ENCODE assay signal across 9 cellular contexts in genomic region chr17:28551421-28552186, GRCh38. TPM values are rescaled to one million over a fixed set of nuclear protein-coding genes. Genes with fewer than 3 reads are reported as not detected.
DNase-seq lines count a peak whose midpoint lies in the region; ATAC-seq, FAIRE-seq and TF ChIP-seq lines count a peak whose summit lies in the region.
"Had no signal": no experiment of that assay in that cellular context is flagged by ENCODE, and none has a peak within 500 bp of the region (broad histone marks: within the 10 kb centered on the region; RNA-seq: fewer than 3 reads in every experiment).

No MANE protein-coding gene starts in this region.

- peak overlapping the region; percentile 85 to 97 for H3K4me3 Mint-ChIP-seq in activated T-cell treated with anti-CD3 and anti-CD28 coated beads, Interleukin-2, amount 50 U/mL, for 72 hours

- intact Hi-C loops in HCT116 (cut with micrococcal nuclease), result no loop called here

- H3K27me3 ChIP-seq in AG04450 (ENCODE audit: control insufficient read depth, insufficient read depth, low read length) (no peaks in the 10 kb centered on the region), HCT116 (ENCODE audit: insufficient read depth, low read length) (no peaks in the 10 kb centered on the region), hepatocyte (no peaks in the 10 kb centered on the region), small intestine (ENCODE audit: control insufficient read depth in 2 of 2, insufficient read depth in 2 of 2, low read length in 2 of 2) (no peaks in the 10 kb centered on the region)

- H3K79me2 ChIP-seq in HCT116 (ENCODE audit: insufficient read depth, low read length) (peaks cover 16% of the 10 kb centered on the region; the same call in 1 of the 2 replicates), hepatocyte (peaks cover 22% of the 10 kb centered on the region)

- no peak for TF ChIP-seq POLR2A in HCT116 (IDR thresholded peaks at IDR 0.05; ENCODE audit: borderline replicate concordance, extremely low read depth, insufficient read depth, insufficient read length)

- H4K20me1 ChIP-seq in HCT116 (ENCODE audit: insufficient read depth), result no peaks in the 10 kb centered on the region
- H4K20me1 ChIP-seq in hepatocyte (ENCODE audit: insufficient read depth, poor library complexity, severe bottlenecking), result peaks cover 10% of the 10 kb centered on the region

- TF ChIP-seq CTCF in AG04450 (IDR thresholded peaks at IDR 0.05; ENCODE audit: low read depth, low read length) (no peak), HCT116 (IDR thresholded peaks at IDR 0.05 in 2 of 3, conservative IDR thresholded peaks at IDR 0.05 in 1 of 3; ENCODE audit: borderline replicate concordance in 1 of 3, insufficient read depth in 1 of 3, low read depth in 2 of 3, low read length in 2 of 3) (no peak), hepatocyte (IDR thresholded peaks at IDR 0.05; ENCODE audit: poor library complexity) (no peak)

- BruUV-seq in HCT116 (replicated peaks; lab: Mats Ljungman, UMichigan), result TSS peak; percentile 52

- no peak overlapping the region for H3K27ac Mint-ChIP-seq in activated T-cell treated with anti-CD3 and anti-CD28 coated beads, Interleukin-2, amount 50 U/mL, for 72 hours

- H3K4me1 ChIP-seq in HCT116 (ENCODE audit: control insufficient read depth in 1 of 2, insufficient read depth in 2 of 2, low read length in 2 of 2), result peaks cover 2 to 18% of the 10 kb centered on the region in 2 experiments; a peak in 3 of 4 replicates
- H3K4me1 ChIP-seq in hepatocyte (ENCODE audit: insufficient read depth), result peaks cover 23% of the 10 kb centered on the region
- no peaks in the 10 kb centered on the region for H3K4me1 ChIP-seq in small intestine (ENCODE audit: control insufficient read depth in 2 of 2, insufficient read depth in 1 of 2, low read depth in 1 of 2, low read length in 1 of 2)

- H2AFZ ChIP-seq in HCT116 (ENCODE audit: low read depth, low read length, poor library complexity, severe bottlenecking), result no peak overlapping the region
- H2AFZ ChIP-seq in hepatocyte, result peak overlapping the region; percentile 92

- CTCF ChIA-PET in AG04450 (lab: Charles Lee), result interaction anchor here (1.6 to 2.1 kb wide), 2 partner anchors 11 to 57 kb away, joined by 10 to 11 read pairs; no protein-coding TSS in a partner anchor
- CTCF ChIA-PET in HCT116 (lab: Charles Lee), result interaction anchor here (1.0 kb wide), 1 partner anchor 20 kb away, joined by 4 read pairs; the partner anchor contains the start of gene PIGS

- no peaks in the 10 kb centered on the region for H3K27me3 Mint-ChIP-seq in activated T-cell treated with anti-CD3 and anti-CD28 coated beads, Interleukin-2, amount 50 U/mL, for 72 hours (ENCODE audit: low read depth)

- H3K9me2 ChIP-seq in HCT116 (ENCODE audit: insufficient read depth), result no peaks in the 10 kb centered on the region
- H3K9me2 ChIP-seq in hepatocyte (replicated peaks; ENCODE audit: insufficient read depth), result no peaks in the 10 kb centered on the region

- RAD21 ChIA-PET in HCT116 (lab: Charles Lee; ENCODE audit: low non-redundant PET in 1 of 2, low total read pairs in 2 of 2, uncharacterized antibody in 2 of 2, unreplicated experiment in 2 of 2), result no interaction called here

- H3K36me3 ChIP-seq in HCT116 (ENCODE audit: control insufficient read depth in 1 of 2, insufficient read depth in 2 of 2, low read length in 2 of 2) (peaks cover 13 to 21% of the 10 kb centered on the region in 2 experiments; a peak in 3 of 4 replicates), hepatocyte (replicated peaks; ENCODE audit: insufficient read depth, low read depth) (no peaks in the 10 kb centered on the region), small intestine (ENCODE audit: control insufficient read depth in 2 of 2, insufficient read depth in 2 of 2, low read length in 2 of 2) (peaks cover 0 to 10% of the 10 kb centered on the region in 2 donors)

- peak; percentile 4 for ATAC-seq in HCT116
- ATAC-seq in activated T-cell treated with anti-CD3 and anti-CD28 coated beads, Interleukin-2, amount 50 U/mL, for 72 hours (replicated peaks in 1 of 2), result no peak
- ATAC-seq in GM21390 (IDR thresholded peaks at IDR 0.05; ENCODE audit: unreplicated experiment), result no peak
- no peak for ATAC-seq in HG03039 (IDR thresholded peaks at IDR 0.05; ENCODE audit: unreplicated experiment)

- H3K4me2 ChIP-seq in HCT116 (ENCODE audit: low read length), result peak overlapping the region; percentile 97
- H3K4me2 ChIP-seq in hepatocyte, result peak overlapping the region; percentile 91

- peaks cover 3 to 19% of the 10 kb centered on the region in 2 donors for H3K36me3 Mint-ChIP-seq in activated T-cell treated with anti-CD3 and anti-CD28 coated beads, Interleukin-2, amount 50 U/mL, for 72 hours (ENCODE audit: insufficient read depth in 2 of 2)

- POLR2A ChIA-PET in AG04450 (lab: Yijun Ruan, JAX), result interaction anchor here (1.6 kb wide), 1 partner anchor 20 kb away, joined by 3 read pairs; the partner anchor contains the start of gene PIGS
- POLR2A ChIA-PET in HCT116 (lab: Charles Lee), result interaction anchor here (1.2 kb wide), 1 partner anchor 20 kb away, joined by 3 read pairs; the partner anchor contains the start of gene PIGS

- 14% methylated on average over 9 of the region's 11 CpGs for WGBS in hepatocyte (ENCODE audit: low lambda C conversion rate, missing lambda C conversion rate)
- 13 to 16% (median 14%) methylated on average over 10 to 11 of the region's 11 CpGs for WGBS in small intestine, 3 donors

- no peak for TF ChIP-seq RAD21 in HCT116 (IDR thresholded peaks at IDR 0.05; ENCODE audit: low read depth)

- H3K4me3 ChIP-seq in AG04450 (ENCODE audit: low read depth, low read length), result peak overlapping the region; percentile 74
- peak overlapping the region; percentile 67 to 81 for H3K4me3 ChIP-seq in HCT116 (replicated peaks in 1 of 2; ENCODE audit: low read depth in 1 of 2, low read length in 2 of 2)
- H3K4me3 ChIP-seq in hepatocyte, result peak overlapping the region; percentile 94
- peak overlapping the region; percentile 63 to 77 for H3K4me3 ChIP-seq in small intestine (ENCODE audit: low read depth in 1 of 2, low read length in 2 of 2)

- peaks cover 54% of the 10 kb centered on the region for H3K4me1 Mint-ChIP-seq in activated T-cell treated with anti-CD3 and anti-CD28 coated beads, Interleukin-2, amount 50 U/mL, for 72 hours (ENCODE audit: low read depth)

- H3K27ac ChIP-seq in AG04450 (ENCODE audit: low read depth, low read length) (no peak overlapping the region), HCT116 (ENCODE audit: low read depth, low read length) (no peak overlapping the region), hepatocyte (peak overlapping the region; percentile 91), small intestine (ENCODE audit: low read depth in 1 of 2, low read length in 1 of 2) (no peak overlapping the region)

- H3K9me3 ChIP-seq in AG04450 (ENCODE audit: control insufficient read depth, insufficient read depth, low read length) (no peaks in the 10 kb centered on the region), HCT116 (ENCODE audit: control insufficient read depth in 1 of 2, insufficient read depth in 1 of 2, low read depth in 1 of 2, low read length in 2 of 2) (no peaks in the 10 kb centered on the region), hepatocyte (ENCODE audit: low read depth) (no peaks in the 10 kb centered on the region), small intestine (ENCODE audit: control insufficient read depth, low read depth) (no peaks in the 10 kb centered on the region)

- peak overlapping the region; percentile 78 for H3K9ac ChIP-seq in HCT116 (ENCODE audit: low read length)

- no peaks in the 10 kb centered on the region for H3K9me3 Mint-ChIP-seq in activated T-cell treated with anti-CD3 and anti-CD28 coated beads, Interleukin-2, amount 50 U/mL, for 72 hours

- DNase-seq in AG04450 (ENCODE audit: low read depth, low spot score) (no peak), HCT116 (ENCODE audit: low read depth, low spot score) (no peak), hepatocyte (ENCODE audit: low spot score) (peak; percentile 46), small intestine (no peak), HT-29 (ENCODE audit: low spot score) (no peak)
- no peak for DNase-seq in activated T-cell treated with anti-CD3 and anti-CD28 coated beads, Interleukin-2, amount 50 U/mL, for 72 hours

- FAIRE-seq in small intestine (lab: Jason Lieb, UNC), result no peak

RNA-seq across cellular contexts. Expression of gene UNC119, which starts 0.8 kb away (rescaled TPM):
- polyA plus RNA-seq in AG04450 (2011; rRNA removed), result 51.2 and 54.3 TPM in 2 replicates
- 28.7 and 39.4 TPM in 2 replicates for polyA minus RNA-seq in AG04450 (2011; rRNA and poly(A)+ RNA removed)
- total RNA-seq in HCT116 (2021; ENCODE audit: unreplicated experiment), result 43.2 TPM
- polyA plus RNA-seq in HCT116 (2012), result 36.9 and 40.4 TPM in 2 replicates
- 10 to 100 TPM; 45.3 to 53.8 TPM for total RNA-seq in activated T-cell treated with anti-CD3 and anti-CD28 coated beads, Interleukin-2, amount 50 U/mL, for 72 hours
- total RNA-seq in hepatocyte, result 65.2 and 68.1 TPM in 2 replicates
- polyA plus RNA-seq in hepatocyte, result 85.5 and 87.6 TPM in 2 replicates
- polyA plus RNA-seq in small intestine, result 10 to 100 TPM; 14.6 to 40.9 (median 18.9) TPM
- 28.9 and 36.7 TPM in 2 replicates for total RNA-seq in HT-29 (2014; rRNA removed; shearing (Covaris generic))

RNA-seq across cellular contexts. Expression of gene PIGS, which starts 19.7 kb away (rescaled TPM):
- 51.8 and 64.8 TPM in 2 replicates for polyA plus RNA-seq in AG04450 (2011; rRNA removed)
- 30.6 and 46.4 TPM in 2 replicates for polyA minus RNA-seq in AG04450 (2011; rRNA and poly(A)+ RNA removed)
- 45.8 TPM for total RNA-seq in HCT116 (2021; ENCODE audit: unreplicated experiment)
- polyA plus RNA-seq in HCT116 (2012), result 48.3 and 52.0 TPM in 2 replicates
- total RNA-seq in activated T-cell treated with anti-CD3 and anti-CD28 coated beads, Interleukin-2, amount 50 U/mL, for 72 hours, result 10 to 100 TPM; 46.3 to 53.5 TPM
- total RNA-seq in hepatocyte, result 39.5 and 59.1 TPM in 2 replicates
- 65.4 and 78.2 TPM in 2 replicates for polyA plus RNA-seq in hepatocyte
- 10 to 100 TPM; 24.8 to 51.0 (median 28.6) TPM for polyA plus RNA-seq in small intestine
- 62.5 and 65.8 TPM in 2 replicates for total RNA-seq in HT-29 (2014; rRNA removed; shearing (Covaris generic))

RNA-seq across cellular contexts. Expression of gene ALDOC, which starts 25.1 kb away (rescaled TPM):
- polyA plus RNA-seq in AG04450 (2011; rRNA removed), result 46.3 and 48.6 TPM in 2 replicates
- 30.5 and 43.0 TPM in 2 replicates for polyA minus RNA-seq in AG04450 (2011; rRNA and poly(A)+ RNA removed)
- total RNA-seq in HCT116 (2021; ENCODE audit: unreplicated experiment), result 82.8 TPM
- polyA plus RNA-seq in HCT116 (2012), result 379 and 483 TPM in 2 replicates
- total RNA-seq in activated T-cell treated with anti-CD3 and anti-CD28 coated beads, Interleukin-2, amount 50 U/mL, for 72 hours, result 10 to 100 TPM; 23.1 to 40.0 TPM
- total RNA-seq in hepatocyte, result 31.8 and 34.5 TPM in 2 replicates
- 14.9 and 16.2 TPM in 2 replicates for polyA plus RNA-seq in hepatocyte
- polyA plus RNA-seq in small intestine, result 10 to 100 TPM; 27.6 to 85.0 (median 37.8) TPM
- total RNA-seq in HT-29 (2014; rRNA removed; shearing (Covaris generic)), result 43.5 and 46.9 TPM in 2 replicates

RNA-seq across cellular contexts. Expression of gene FOXN1, which starts 45.5 kb away (rescaled TPM):
- polyA plus RNA-seq in AG04450 (2011; rRNA removed) (not detected in 2 replicates), hepatocyte (0.87 TPM in 1 of 2 replicates, not detected in the other), small intestine (not detected)
- not detected in 2 replicates for polyA minus RNA-seq in AG04450 (2011; rRNA and poly(A)+ RNA removed)
- total RNA-seq in HCT116 (2021; ENCODE audit: unreplicated experiment) (not detected), hepatocyte (not detected in 2 replicates)
- not detected in 2 replicates for polyA plus RNA-seq in HCT116 (2012)
- not detected for total RNA-seq in activated T-cell treated with anti-CD3 and anti-CD28 coated beads, Interleukin-2, amount 50 U/mL, for 72 hours
- not detected in 2 replicates for total RNA-seq in HT-29 (2014; rRNA removed; shearing (Covaris generic))
- total RNA-seq: lung microvascular endothelial cell had no signal

RNA-seq across cellular contexts. Expression of gene SPAG5, which starts 47.2 kb away (rescaled TPM):
- polyA plus RNA-seq in AG04450 (2011; rRNA removed) (17.0 and 17.4 TPM in 2 replicates), hepatocyte (17.9 and 19.2 TPM in 2 replicates), small intestine (10 to 100 TPM; 20.3 to 37.3 (median 33.5) TPM)
- 23.5 and 26.8 TPM in 2 replicates for polyA minus RNA-seq in AG04450 (2011; rRNA and poly(A)+ RNA removed)
- total RNA-seq in HCT116 (2021; ENCODE audit: unreplicated experiment) (94.9 TPM), hepatocyte (13.9 and 16.3 TPM in 2 replicates)
- polyA plus RNA-seq in HCT116 (2012), result 77.7 and 92.1 TPM in 2 replicates
- total RNA-seq in activated T-cell treated with anti-CD3 and anti-CD28 coated beads, Interleukin-2, amount 50 U/mL, for 72 hours, result 100 to 1,000 TPM; 134 to 141 TPM
- 62.5 and 71.2 TPM in 2 replicates for total RNA-seq in HT-29 (2014; rRNA removed; shearing (Covaris generic))
